In the genomic region with DNA sequence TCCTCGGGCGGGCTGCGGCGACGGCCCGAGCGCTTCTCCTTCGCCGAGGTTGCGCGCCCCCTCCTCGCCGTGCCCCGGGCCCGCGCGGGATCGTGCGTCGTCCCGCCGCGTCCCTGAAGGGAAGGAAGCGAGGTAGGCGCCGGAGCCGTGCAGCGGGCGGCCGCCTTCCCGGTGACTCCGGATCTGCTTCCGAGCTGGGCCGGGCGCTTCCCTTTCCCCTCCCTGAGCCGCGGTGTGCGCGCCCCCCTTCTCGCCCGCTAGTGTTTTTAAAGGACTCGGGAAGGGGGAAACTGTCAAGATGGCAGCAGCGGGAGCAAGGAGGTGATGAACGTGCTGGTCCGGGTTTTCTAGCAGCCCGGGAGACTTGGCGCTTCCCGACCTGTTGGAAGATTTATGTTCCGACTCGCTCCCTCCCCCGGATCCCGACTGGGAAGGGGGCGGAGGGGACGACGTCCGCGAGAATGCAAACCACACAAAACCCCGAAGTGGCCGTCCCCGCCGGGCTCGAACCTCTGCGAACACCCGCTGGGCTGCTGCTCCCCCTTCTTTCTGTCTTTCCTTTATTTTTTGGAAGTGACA, we compare ENCODE assay signal across 1 cellular context.
TF ChIP-seq lines count a peak whose summit lies in the region.

No MANE protein-coding gene starts in this region.

TF ChIP-seq in GM12878, 131 proteins besides CTCF, POLR2A, EP300 and RAD21 (continued from another document):
- TF ChIP-seq DPF2 (IDR thresholded peaks at IDR 0.05), result 0 out of 2 replicates have a peak, but pooled peaks have one; percentile 25
- peak; percentile 2; the same call in 1 of the 2 replicates for TF ChIP-seq MAX (IDR thresholded peaks at IDR 0.05; ENCODE audit: low read depth, low read length)
- TF ChIP-seq, protein P1, sequence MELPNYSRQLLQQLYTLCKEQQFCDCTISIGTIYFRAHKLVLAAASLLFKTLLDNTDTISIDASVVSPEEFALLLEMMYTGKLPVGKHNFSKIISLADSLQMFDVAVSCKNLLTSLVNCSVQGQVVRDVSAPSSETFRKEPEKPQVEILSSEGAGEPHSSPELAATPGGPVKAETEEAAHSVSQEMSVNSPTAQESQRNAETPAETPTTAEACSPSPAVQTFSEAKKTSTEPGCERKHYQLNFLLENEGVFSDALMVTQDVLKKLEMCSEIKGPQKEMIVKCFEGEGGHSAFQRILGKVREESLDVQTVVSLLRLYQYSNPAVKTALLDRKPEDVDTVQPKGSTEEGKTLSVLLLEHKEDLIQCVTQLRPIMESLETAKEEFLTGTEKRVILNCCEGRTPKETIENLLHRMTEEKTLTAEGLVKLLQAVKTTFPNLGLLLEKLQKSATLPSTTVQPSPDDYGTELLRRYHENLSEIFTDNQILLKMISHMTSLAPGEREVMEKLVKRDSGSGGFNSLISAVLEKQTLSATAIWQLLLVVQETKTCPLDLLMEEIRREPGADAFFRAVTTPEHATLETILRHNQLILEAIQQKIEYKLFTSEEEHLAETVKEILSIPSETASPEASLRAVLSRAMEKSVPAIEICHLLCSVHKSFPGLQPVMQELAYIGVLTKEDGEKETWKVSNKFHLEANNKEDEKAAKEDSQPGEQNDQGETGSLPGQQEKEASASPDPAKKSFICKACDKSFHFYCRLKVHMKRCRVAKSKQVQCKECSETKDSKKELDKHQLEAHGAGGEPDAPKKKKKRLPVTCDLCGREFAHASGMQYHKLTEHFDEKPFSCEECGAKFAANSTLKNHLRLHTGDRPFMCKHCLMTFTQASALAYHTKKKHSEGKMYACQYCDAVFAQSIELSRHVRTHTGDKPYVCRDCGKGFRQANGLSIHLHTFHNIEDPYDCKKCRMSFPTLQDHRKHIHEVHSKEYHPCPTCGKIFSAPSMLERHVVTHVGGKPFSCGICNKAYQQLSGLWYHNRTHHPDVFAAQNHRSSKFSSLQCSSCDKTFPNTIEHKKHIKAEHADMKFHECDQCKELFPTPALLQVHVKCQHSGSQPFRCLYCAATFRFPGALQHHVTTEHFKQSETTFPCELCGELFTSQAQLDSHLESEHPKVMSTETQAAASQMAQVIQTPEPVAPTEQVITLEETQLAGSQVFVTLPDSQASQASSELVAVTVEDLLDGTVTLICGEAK (IDR thresholded peaks at IDR 0.05; ENCODE audit: borderline replicate concordance), result 0 out of 2 replicates have a peak, but pooled peaks have one; percentile 20
- TF ChIP-seq IKZF2 (IDR thresholded peaks at IDR 0.05), result peak; percentile 46 to 49; a peak in 2 of 4 replicates
- 0 out of 2 replicates have a peak, but pooled peaks have one; percentile 35 for TF ChIP-seq NBN (IDR thresholded peaks at IDR 0.05)
- TF ChIP-seq PRDM15 (CRISPR knock-in tag; IDR thresholded peaks at IDR 0.05), result no peak
- TF ChIP-seq ZSCAN29 (IDR thresholded peaks at IDR 0.05), result no peak
- TF ChIP-seq NFYA (IDR thresholded peaks at IDR 0.05; ENCODE audit: borderline replicate concordance, low read depth, low read length), result no peak
- peak; percentile 7 for TF ChIP-seq MEF2B (IDR thresholded peaks at IDR 0.05; ENCODE audit: partially characterized antibody, poor library complexity, severe bottlenecking)
- TF ChIP-seq MTA3 (IDR thresholded peaks at IDR 0.05; ENCODE audit: borderline replicate concordance, low read length), result no peak
- peak; percentile 0 for TF ChIP-seq SP1 (IDR thresholded peaks at IDR 0.05; ENCODE audit: low read depth, low read length)
- no peak for TF ChIP-seq ASH2L (IDR thresholded peaks at IDR 0.05; ENCODE audit: borderline replicate concordance, low read depth)
- TF ChIP-seq PML (IDR thresholded peaks at IDR 0.05; ENCODE audit: low read length), result no peak
- TF ChIP-seq GATAD2B (conservative IDR thresholded peaks at IDR 0.05; ENCODE audit: low read depth), result peak; percentile 41; the same call in 1 of the 2 replicates
- TF ChIP-seq, protein P2, sequence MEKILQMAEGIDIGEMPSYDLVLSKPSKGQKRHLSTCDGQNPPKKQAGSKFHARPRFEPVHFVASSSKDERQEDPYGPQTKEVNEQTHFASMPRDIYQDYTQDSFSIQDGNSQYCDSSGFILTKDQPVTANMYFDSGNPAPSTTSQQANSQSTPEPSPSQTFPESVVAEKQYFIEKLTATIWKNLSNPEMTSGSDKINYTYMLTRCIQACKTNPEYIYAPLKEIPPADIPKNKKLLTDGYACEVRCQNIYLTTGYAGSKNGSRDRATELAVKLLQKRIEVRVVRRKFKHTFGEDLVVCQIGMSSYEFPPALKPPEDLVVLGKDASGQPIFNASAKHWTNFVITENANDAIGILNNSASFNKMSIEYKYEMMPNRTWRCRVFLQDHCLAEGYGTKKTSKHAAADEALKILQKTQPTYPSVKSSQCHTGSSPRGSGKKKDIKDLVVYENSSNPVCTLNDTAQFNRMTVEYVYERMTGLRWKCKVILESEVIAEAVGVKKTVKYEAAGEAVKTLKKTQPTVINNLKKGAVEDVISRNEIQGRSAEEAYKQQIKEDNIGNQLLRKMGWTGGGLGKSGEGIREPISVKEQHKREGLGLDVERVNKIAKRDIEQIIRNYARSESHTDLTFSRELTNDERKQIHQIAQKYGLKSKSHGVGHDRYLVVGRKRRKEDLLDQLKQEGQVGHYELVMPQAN (conservative IDR thresholded peaks at IDR 0.05), result peak; percentile 75
- TF ChIP-seq, protein P3, sequence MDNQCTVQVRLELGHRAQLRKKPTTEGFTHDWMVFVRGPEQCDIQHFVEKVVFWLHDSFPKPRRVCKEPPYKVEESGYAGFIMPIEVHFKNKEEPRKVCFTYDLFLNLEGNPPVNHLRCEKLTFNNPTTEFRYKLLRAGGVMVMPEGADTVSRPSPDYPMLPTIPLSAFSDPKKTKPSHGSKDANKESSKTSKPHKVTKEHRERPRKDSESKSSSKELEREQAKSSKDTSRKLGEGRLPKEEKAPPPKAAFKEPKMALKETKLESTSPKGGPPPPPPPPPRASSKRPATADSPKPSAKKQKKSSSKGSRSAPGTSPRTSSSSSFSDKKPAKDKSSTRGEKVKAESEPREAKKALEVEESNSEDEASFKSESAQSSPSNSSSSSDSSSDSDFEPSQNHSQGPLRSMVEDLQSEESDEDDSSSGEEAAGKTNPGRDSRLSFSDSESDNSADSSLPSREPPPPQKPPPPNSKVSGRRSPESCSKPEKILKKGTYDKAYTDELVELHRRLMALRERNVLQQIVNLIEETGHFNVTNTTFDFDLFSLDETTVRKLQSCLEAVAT (IDR thresholded peaks at IDR 0.05), result peak; percentile 56
- peak; percentile 77 for TF ChIP-seq LARP7 (IDR thresholded peaks at IDR 0.05)
- no peak for TF ChIP-seq KLF5 (IDR thresholded peaks at IDR 0.05; ENCODE audit: partially characterized antibody)
- TF ChIP-seq, protein P4, sequence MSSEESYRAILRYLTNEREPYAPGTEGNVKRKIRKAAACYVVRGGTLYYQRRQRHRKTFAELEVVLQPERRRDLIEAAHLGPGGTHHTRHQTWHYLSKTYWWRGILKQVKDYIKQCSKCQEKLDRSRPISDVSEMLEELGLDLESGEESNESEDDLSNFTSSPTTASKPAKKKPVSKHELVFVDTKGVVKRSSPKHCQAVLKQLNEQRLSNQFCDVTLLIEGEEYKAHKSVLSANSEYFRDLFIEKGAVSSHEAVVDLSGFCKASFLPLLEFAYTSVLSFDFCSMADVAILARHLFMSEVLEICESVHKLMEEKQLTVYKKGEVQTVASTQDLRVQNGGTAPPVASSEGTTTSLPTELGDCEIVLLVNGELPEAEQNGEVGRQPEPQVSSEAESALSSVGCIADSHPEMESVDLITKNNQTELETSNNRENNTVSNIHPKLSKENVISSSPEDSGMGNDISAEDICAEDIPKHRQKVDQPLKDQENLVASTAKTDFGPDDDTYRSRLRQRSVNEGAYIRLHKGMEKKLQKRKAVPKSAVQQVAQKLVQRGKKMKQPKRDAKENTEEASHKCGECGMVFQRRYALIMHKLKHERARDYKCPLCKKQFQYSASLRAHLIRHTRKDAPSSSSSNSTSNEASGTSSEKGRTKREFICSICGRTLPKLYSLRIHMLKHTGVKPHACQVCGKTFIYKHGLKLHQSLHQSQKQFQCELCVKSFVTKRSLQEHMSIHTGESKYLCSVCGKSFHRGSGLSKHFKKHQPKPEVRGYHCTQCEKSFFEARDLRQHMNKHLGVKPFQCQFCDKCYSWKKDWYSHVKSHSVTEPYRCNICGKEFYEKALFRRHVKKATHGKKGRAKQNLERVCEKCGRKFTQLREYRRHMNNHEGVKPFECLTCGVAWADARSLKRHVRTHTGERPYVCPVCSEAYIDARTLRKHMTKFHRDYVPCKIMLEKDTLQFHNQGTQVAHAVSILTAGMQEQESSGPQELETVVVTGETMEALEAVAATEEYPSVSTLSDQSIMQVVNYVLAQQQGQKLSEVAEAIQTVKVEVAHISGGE (CRISPR knock-in tag; IDR thresholded peaks at IDR 0.05), result 0 out of 2 replicates have a peak, but pooled peaks have one; percentile 11
- 0 out of 2 replicates have a peak, but pooled peaks have one; percentile 18 for TF ChIP-seq SMARCA5 (IDR thresholded peaks at IDR 0.05)
- TF ChIP-seq, protein P5, sequence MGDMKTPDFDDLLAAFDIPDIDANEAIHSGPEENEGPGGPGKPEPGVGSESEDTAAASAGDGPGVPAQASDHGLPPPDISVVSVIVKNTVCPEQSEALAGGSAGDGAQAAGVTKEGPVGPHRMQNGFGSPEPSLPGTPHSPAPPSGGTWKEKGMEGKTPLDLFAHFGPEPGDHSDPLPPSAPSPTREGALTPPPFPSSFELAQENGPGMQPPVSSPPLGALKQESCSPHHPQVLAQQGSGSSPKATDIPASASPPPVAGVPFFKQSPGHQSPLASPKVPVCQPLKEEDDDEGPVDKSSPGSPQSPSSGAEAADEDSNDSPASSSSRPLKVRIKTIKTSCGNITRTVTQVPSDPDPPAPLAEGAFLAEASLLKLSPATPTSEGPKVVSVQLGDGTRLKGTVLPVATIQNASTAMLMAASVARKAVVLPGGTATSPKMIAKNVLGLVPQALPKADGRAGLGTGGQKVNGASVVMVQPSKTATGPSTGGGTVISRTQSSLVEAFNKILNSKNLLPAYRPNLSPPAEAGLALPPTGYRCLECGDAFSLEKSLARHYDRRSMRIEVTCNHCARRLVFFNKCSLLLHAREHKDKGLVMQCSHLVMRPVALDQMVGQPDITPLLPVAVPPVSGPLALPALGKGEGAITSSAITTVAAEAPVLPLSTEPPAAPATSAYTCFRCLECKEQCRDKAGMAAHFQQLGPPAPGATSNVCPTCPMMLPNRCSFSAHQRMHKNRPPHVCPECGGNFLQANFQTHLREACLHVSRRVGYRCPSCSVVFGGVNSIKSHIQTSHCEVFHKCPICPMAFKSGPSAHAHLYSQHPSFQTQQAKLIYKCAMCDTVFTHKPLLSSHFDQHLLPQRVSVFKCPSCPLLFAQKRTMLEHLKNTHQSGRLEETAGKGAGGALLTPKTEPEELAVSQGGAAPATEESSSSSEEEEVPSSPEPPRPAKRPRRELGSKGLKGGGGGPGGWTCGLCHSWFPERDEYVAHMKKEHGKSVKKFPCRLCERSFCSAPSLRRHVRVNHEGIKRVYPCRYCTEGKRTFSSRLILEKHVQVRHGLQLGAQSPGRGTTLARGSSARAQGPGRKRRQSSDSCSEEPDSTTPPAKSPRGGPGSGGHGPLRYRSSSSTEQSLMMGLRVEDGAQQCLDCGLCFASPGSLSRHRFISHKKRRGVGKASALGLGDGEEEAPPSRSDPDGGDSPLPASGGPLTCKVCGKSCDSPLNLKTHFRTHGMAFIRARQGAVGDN (IDR thresholded peaks at IDR 0.05), result peak; percentile 32
- peak; percentile 38 for TF ChIP-seq IKZF1 (conservative IDR thresholded peaks at IDR 0.05)
